Comparison of ENCODE assay signal across 22 cellular contexts in genomic region chr1:203148579-203148978, GRCh38. TPM values are rescaled to one million over a fixed set of nuclear protein-coding genes. Genes with fewer than 3 reads are reported as not detected.
"Had no signal": no experiment of that assay in that cellular context is flagged by ENCODE, and none has a peak within 500 bp of the region (broad histone marks: within the 10 kb centered on the region; RNA-seq: fewer than 3 reads in every experiment).

No MANE protein-coding gene starts in this region.

- H3K9ac ChIP-seq: SK-N-SH had no signal

- DNase-seq: activated CD4-positive, alpha-beta T cell treated with anti-CD3 and anti-CD28 coated beads, Interleukin-2, amount 50 U/mL, for 1 hour; activated effector memory CD4-positive, alpha-beta T cell treated with anti-CD3 and anti-CD28 coated beads, Interleukin-2, amount 50 U/mL, for 16 hours; activated naive CD4-positive, alpha-beta T cell treated with anti-CD3 and anti-CD28 coated beads, Interleukin-2, amount 50 U/mL, for 16 hours; activated T-cell treated with anti-CD3 and anti-CD28 coated beads, Interleukin-2, amount 50 U/mL, for 72 hours; central memory CD4-positive, alpha-beta T cell; gastrocnemius medialis; left lung; natural killer cell; SK-N-SH; stimulated activated CD4-positive, alpha-beta T cell treated with anti-CD3 and anti-CD28 coated beads, Interleukin-12 subunit alpha, Interleukin-12 subunit beta, amount 100 ng/mL, for 4 hours; stimulated activated CD4-positive, alpha-beta T cell treated with anti-CD3 and anti-CD28 coated beads, Interleukin-1b, Interleukin-23, amount 100 ng/mL, for 48 hours; stimulated activated CD8-positive, alpha-beta memory T cell treated with anti-CD3 and anti-CD28 coated beads, Interleukin-4, amount 100 ng/mL, for 48 hours; stimulated activated naive CD4-positive, alpha-beta T cell; T-helper 1 cell; T-helper 9 cell; tibial artery had no signal

- H3K4me3 ChIP-seq: colonic mucosa, gastrocnemius medialis, left lung, tibial artery had no signal

- H3K36me3 ChIP-seq: colonic mucosa, gastrocnemius medialis, left lung, tibial artery had no signal

- H3K4me1 ChIP-seq: colonic mucosa, gastrocnemius medialis had no signal

- H3K4me2 ChIP-seq: SK-N-SH had no signal

- H3K27me3 ChIP-seq: colonic mucosa, gastrocnemius medialis, left lung had no signal

- ATAC-seq: activated T-cell treated with anti-CD3 and anti-CD28 coated beads, Interleukin-2, amount 50 U/mL, for 72 hours; gastrocnemius medialis; left lung; natural killer cell had no signal

- H3K9me3 ChIP-seq: colonic mucosa, gastrocnemius medialis, left lung, SK-N-SH, tibial artery had no signal

- H3K27ac ChIP-seq: colonic mucosa, gastrocnemius medialis, left lung, tibial artery had no signal

- FAIRE-seq: astrocyte had no signal

RNA-seq across cellular contexts. Expression of gene ADORA1, which starts 21.1 kb away (rescaled TPM):
- total RNA-seq: activated CD8-positive, alpha-beta memory T cell treated with anti-CD3 and anti-CD28 coated beads for 36 hours; activated T-cell treated with anti-CD3 and anti-CD28 coated beads, Interleukin-2, amount 50 U/mL, for 72 hours; natural killer cell had no signal

RNA-seq across cellular contexts. Expression of gene MYBPH, which starts 27.0 kb away (rescaled TPM):
- total RNA-seq: activated CD8-positive, alpha-beta memory T cell treated with anti-CD3 and anti-CD28 coated beads for 36 hours; activated T-cell treated with anti-CD3 and anti-CD28 coated beads, Interleukin-2, amount 50 U/mL, for 72 hours; astrocyte; colonic mucosa; esophagus mucosa; kidney epithelial cell; natural killer cell had no signal
- polyA plus RNA-seq: urinary bladder had no signal

RNA-seq across cellular contexts. Expression of gene CHI3L1, which starts 37.9 kb away (rescaled TPM):
- total RNA-seq: activated CD8-positive, alpha-beta memory T cell treated with anti-CD3 and anti-CD28 coated beads for 36 hours; activated T-cell treated with anti-CD3 and anti-CD28 coated beads, Interleukin-2, amount 50 U/mL, for 72 hours had no signal
- polyA plus RNA-seq: SK-N-SH had no signal
